In the genomic region with DNA sequence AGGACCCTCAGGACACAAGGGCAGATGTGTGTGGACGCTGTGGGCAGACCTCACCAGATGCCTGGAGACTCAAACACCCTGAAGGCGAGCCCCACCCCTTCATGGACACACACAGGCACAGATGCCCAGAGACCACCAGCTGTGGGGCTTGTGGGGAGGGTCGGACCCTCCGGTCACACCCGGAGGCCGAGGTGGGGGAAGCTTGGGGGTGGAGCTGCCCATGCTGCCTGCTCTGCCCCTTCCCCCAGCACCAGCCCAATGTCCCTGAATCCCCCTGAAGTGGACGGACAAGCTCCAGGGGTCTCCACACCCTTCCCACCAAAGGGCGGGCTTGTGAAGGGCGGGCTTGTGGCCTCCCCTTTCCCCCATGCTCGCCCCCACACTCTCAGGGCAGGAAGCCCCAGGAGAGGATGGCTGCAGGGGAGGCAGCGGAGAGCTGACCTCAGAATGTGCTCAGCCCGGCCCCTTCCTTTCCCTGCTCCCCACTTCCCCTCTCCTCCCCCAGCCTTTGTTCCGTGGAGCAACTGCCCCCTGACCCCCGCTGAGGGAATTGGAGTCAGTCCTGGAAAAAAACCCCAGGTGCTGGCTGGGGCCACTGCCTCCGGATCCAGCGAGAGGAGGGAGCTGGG, we compare ENCODE assay signal across 12 cellular contexts. TPM values are rescaled to one million over a fixed set of nuclear protein-coding genes. Genes with fewer than 3 reads are reported as not detected.
A peak's percentile ranks its signal among the peaks of the same experiment; 100 is the strongest.
DNase-seq lines count a peak whose midpoint lies in the region; ATAC-seq and TF ChIP-seq lines count a peak whose summit lies in the region.
"Had no signal": no experiment of that assay in that cellular context is flagged by ENCODE, and none has a peak within 500 bp of the region (broad histone marks: within the 10 kb centered on the region; RNA-seq: fewer than 3 reads in every experiment).

No MANE protein-coding gene starts in this region.

- no peak for TF ChIP-seq CTCF in thyroid gland (IDR thresholded peaks at IDR 0.05)

- H3K36me3 ChIP-seq in thyroid gland, result no peaks in the 10 kb centered on the region

- no peaks in the 10 kb centered on the region for H3K9me3 ChIP-seq in thyroid gland
- H3K9me3 ChIP-seq: A549 had no signal

- H3K4me1 ChIP-seq in thyroid gland, result peaks cover 7 to 30% of the 10 kb centered on the region in 2 donors

- TF ChIP-seq POLR2A in thyroid gland (IDR thresholded peaks at IDR 0.05), result no peak

- intact Hi-C loops in thyroid gland (cut with DNase I), result no loop called here

- ATAC-seq in left lobe of liver, result peak; percentile 45
- no peak for ATAC-seq in GM19455 (IDR thresholded peaks at IDR 0.05; ENCODE audit: unreplicated experiment)
- ATAC-seq in HG02759 (IDR thresholded peaks at IDR 0.05; ENCODE audit: unreplicated experiment), result no peak

- no peak overlapping the region for H3K4me3 ChIP-seq in thyroid gland (replicated peaks in 1 of 3)
- H3K4me3 ChIP-seq: A549 had no signal

- 48 to 52% methylated on average over 4 to 14 of the region's 16 CpGs for WGBS in thyroid gland, 2 donors

- DNase-seq in SKM-1 treated with dmso at 0.1 percent for 144 hours (lab: John Stamatoyannopoulos, UW; ENCODE audit: unreplicated experiment) (peak; percentile 36), SKM-1 (lab: John Stamatoyannopoulos, UW; ENCODE audit: unreplicated experiment) (no peak), cerebellar cortex (ENCODE audit: low spot score) (peak; percentile 77), left lobe of liver (ENCODE audit: low spot score) (no peak), thyroid gland (no peak), NCI-H1105 (lab: John Stamatoyannopoulos, UW) (no peak)

- peak overlapping the region; percentile 36 to 65 (median 38) for H3K27ac ChIP-seq in thyroid gland

- H3K27me3 ChIP-seq in thyroid gland, result no peaks in the 10 kb centered on the region

RNA-seq across cellular contexts. Expression of a gene that starts 13.8 kb away (rescaled TPM):
- not detected for total RNA-seq in left lobe of liver
- not detected for total RNA-seq in thyroid gland
- total RNA-seq: activated T-helper 2 cell treated with anti-CD3 and anti-CD28 coated beads, Interferon-gamma antibody, Interleukin-2, Interleukin-4, amounts not matched to agents 10 μg/mL and 5 μg/mL and 100 μg/mL, durations not matched to agents 14 hours and 24 hours and 36 hours; mononuclear cell; T-helper 2 cell treated with Interferon-gamma antibody and Interleukin-4, amounts not matched to agents 100 ng/mL and 5 ng/mL, for 36 hours had no signal

RNA-seq across cellular contexts. Expression of a gene that starts 16.4 kb away (rescaled TPM):
- 4.7 TPM for total RNA-seq in left lobe of liver
- 10 to 100 TPM; 15.9 to 39.9 (median 27.7) TPM for total RNA-seq in thyroid gland

RNA-seq across cellular contexts. Expression of a gene that starts 17.6 kb away (rescaled TPM):
- 17.3 TPM for total RNA-seq in left lobe of liver
- 10 to 100 TPM; 69.4 to 93.3 (median 89.6) TPM for total RNA-seq in thyroid gland

RNA-seq across cellular contexts. Expression of a gene that starts 47.4 kb away (rescaled TPM):
- 17.8 TPM for total RNA-seq in left lobe of liver
- total RNA-seq in thyroid gland, result 10 to 100 TPM; 38.4 to 87.4 (median 75.1) TPM

Comparison
In these comparisons a context has a peak if more than half of its experiments do, and no peak if none do; other contexts are left out.
1. DNase-seq: peak in SKM-1 treated with dmso at 0.1 percent for 144 hours (single experiment) and cerebellar cortex (single experiment); none in SKM-1 (single experiment), left lobe of liver (single experiment), thyroid gland (0 of 2) and NCI-H1105 (single experiment).